In the genomic region with DNA sequence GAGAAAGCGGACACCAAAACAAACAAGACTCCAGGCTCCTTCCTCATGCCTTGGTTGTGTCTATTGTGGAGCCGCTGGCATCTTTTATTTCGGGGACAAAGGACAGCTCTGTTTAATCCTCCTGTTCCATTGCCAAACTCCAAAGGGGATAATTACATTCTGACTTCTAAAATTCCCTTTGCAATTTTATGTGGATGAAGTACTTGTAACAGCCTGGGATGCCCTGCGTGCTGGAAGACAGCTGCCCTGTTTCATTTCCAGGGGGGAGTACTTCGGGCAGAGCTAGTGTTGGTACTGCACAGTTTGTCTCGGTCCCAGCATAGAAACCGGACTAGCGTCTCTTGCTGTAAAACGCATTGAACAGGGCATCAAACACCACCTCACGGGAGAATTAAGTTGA, we compare ENCODE assay signal across 19 cellular contexts.
DNase-seq lines count a peak whose midpoint lies in the region; ATAC-seq, FAIRE-seq and TF ChIP-seq lines count a peak whose summit lies in the region.
"Had no signal": no experiment of that assay in that cellular context is flagged by ENCODE, and none has a peak within 500 bp of the region (broad histone marks: within the 10 kb centered on the region; RNA-seq: fewer than 3 reads in every experiment).

No MANE protein-coding gene starts in this region.

- peak overlapping the region; percentile 58 for H3K27ac ChIP-seq in caudate nucleus (ENCODE audit: low read depth, low read length)
- H3K27ac ChIP-seq in Karpas-422 (ENCODE audit: low read length), result no peak overlapping the region
- H3K27ac ChIP-seq: psoas muscle, VCaP had no signal

- H3K4me2 ChIP-seq in Karpas-422 (ENCODE audit: low read depth, low read length, poor library complexity, severe bottlenecking), result no peak overlapping the region

- no peak overlapping the region for H2AFZ ChIP-seq in Karpas-422 (ENCODE audit: low read length)

- no peaks in the 10 kb centered on the region for H3K27me3 ChIP-seq in Karpas-422 (ENCODE audit: low read length)

- no peak overlapping the region for H3K4me3 ChIP-seq in Karpas-422 (ENCODE audit: low read length)
- H3K4me3 ChIP-seq: psoas muscle had no signal

- TF ChIP-seq POLR2A in GM12891 (IDR thresholded peaks at IDR 0.05; ENCODE audit: low read depth, low read length), result no peak

- no peaks in the 10 kb centered on the region for H3K36me3 ChIP-seq in Karpas-422 (ENCODE audit: insufficient read depth, low read length)

- DNase-seq in COR-L47 (lab: John Stamatoyannopoulos, UW), result peak; percentile 41
- DNase-seq in NCI-H1105 (lab: John Stamatoyannopoulos, UW), result peak; percentile 13
- peak in 35 of 61 donors; percentile 2 to 48 (median 22) for DNase-seq in caudate nucleus (lab: John Stamatoyannopoulos, UW)
- DNase-seq in middle frontal gyrus (ENCODE audit: extremely low spot score, low spot score), result peak; percentile 11
- DNase-seq in Karpas-422, result no peak
- DNase-seq in GM12891 (ENCODE audit: insufficient read length, low spot score), result no peak
- DNase-seq: activated CD4-positive, alpha-beta T cell treated with anti-CD3 and anti-CD28 coated beads, Interleukin-2, amount 50 U/mL, for 48 hours; activated naive CD4-positive, alpha-beta T cell treated with anti-CD3 and anti-CD28 coated beads for 36 hours; CD8-positive, alpha-beta memory T cell; foreskin fibroblast; naive B cell; NCI-H1436 treated with DMSO at 0.1 percent for 48 hours; NCI-H510A treated with DMSO at 0.1 percent for 48 hours; psoas muscle; SIG-M5; stimulated activated CD8-positive, alpha-beta memory T cell treated with anti-CD3 and anti-CD28 coated beads, Interleukin-4, amount 100 ng/mL, for 48 hours had no signal

- no peak for FAIRE-seq in GM12891 (lab: Jason Lieb, UNC)

- H3K4me1 ChIP-seq in Karpas-422 (ENCODE audit: low read length), result no peaks in the 10 kb centered on the region
- H3K4me1 ChIP-seq: psoas muscle had no signal

- no peaks in the 10 kb centered on the region for H3K9me3 ChIP-seq in Karpas-422 (ENCODE audit: low read length)
- H3K9me3 ChIP-seq: psoas muscle had no signal

- ATAC-seq in GM19023 (IDR thresholded peaks at IDR 0.05; ENCODE audit: unreplicated experiment), result no peak
- no peak for ATAC-seq in GM21367 (IDR thresholded peaks at IDR 0.05; ENCODE audit: unreplicated experiment)
- ATAC-seq: psoas muscle had no signal

- no peaks in the 10 kb centered on the region for H4K20me1 ChIP-seq in Karpas-422 (ENCODE audit: insufficient read depth, low read depth, low read length)

- H3K79me2 ChIP-seq in Karpas-422 (ENCODE audit: low read length), result no peaks in the 10 kb centered on the region

- no peaks in the 10 kb centered on the region for H3K9me2 ChIP-seq in Karpas-422 (replicated peaks; ENCODE audit: insufficient read depth, low read length)

- no peak overlapping the region for H3K9ac ChIP-seq in Karpas-422 (ENCODE audit: low read length)

TF ChIP-seq in GM12891, 5 proteins besides CTCF, POLR2A, EP300 and RAD21:
- no peak for TF ChIP-seq POLR2AphosphoS5 (IDR thresholded peaks at IDR 0.05; ENCODE audit: low read depth, low read length)
- no peak for TF ChIP-seq SPI1 (IDR thresholded peaks at IDR 0.05; ENCODE audit: low read depth, low read length)
- no peak for TF ChIP-seq TAF1 (IDR thresholded peaks at IDR 0.05; ENCODE audit: low read depth, low read length)
- no peak for TF ChIP-seq POU2F2 (IDR thresholded peaks at IDR 0.05; ENCODE audit: low read depth, low read length)

Comparison
In these comparisons a context has a peak if more than half of its experiments do, and no peak if none do; other contexts are left out.
1. DNase-seq: peak in COR-L47 (single experiment), NCI-H1105 (single experiment), caudate nucleus (35 of 61) and middle frontal gyrus (single experiment); none in Karpas-422 (single experiment) and GM12891 (single experiment).